In the genomic region with DNA sequence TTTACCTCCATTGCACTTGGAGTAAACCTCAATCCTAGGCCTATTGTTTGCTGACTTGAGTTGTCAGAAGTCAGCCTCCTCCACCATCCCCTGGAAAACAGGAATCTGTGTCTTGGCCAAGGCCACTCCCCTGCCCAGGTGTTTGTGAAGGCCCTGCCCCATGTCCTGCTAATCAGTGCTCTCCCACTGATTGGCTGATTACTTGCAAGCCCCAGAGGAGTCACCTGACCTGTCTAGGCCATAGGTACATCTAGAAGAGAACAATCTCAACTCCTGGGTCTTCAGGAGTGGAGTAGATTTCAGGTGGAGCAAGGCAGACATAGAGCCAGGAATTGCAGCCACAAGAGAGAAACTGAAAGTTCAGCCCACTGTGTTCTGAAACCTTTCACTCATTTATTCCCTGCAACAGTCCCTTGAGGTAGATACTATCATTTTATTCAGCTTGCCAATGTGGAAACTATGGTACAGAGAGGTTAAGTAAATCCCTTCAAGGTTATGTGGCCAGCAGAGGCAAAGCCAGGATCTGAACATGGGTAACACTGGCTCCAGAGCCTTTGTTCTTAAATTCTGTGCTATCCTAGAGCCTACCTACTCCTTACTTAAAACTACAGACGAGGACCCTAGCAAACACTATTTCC, we compare ENCODE assay signal across 21 cellular contexts. TPM values are rescaled to one million over a fixed set of nuclear protein-coding genes. Genes with fewer than 3 reads are reported as not detected.
DNase-seq lines count a peak whose midpoint lies in the region; ATAC-seq and TF ChIP-seq lines count a peak whose summit lies in the region.
"Had no signal": no experiment of that assay in that cellular context is flagged by ENCODE, and none has a peak within 500 bp of the region (broad histone marks: within the 10 kb centered on the region; RNA-seq: fewer than 3 reads in every experiment).

No MANE protein-coding gene starts in this region.

- H3K27ac ChIP-seq in HCT116 (ENCODE audit: low read depth, low read length), result no peak overlapping the region
- H3K27ac ChIP-seq in hepatocyte, result peak overlapping the region; percentile 62
- peak overlapping the region; percentile 43 to 90 (median 69) for H3K27ac ChIP-seq in stomach
- H3K27ac ChIP-seq: thoracic aorta had no signal

- no peak overlapping the region for H3K4me3 ChIP-seq in HCT116 (replicated peaks in 1 of 2; ENCODE audit: low read depth in 1 of 2, low read length in 2 of 2)
- no peak overlapping the region for H3K4me3 ChIP-seq in adipocyte (ENCODE audit: low read length)
- H3K4me3 ChIP-seq in hepatocyte, result no peak overlapping the region
- no peak overlapping the region for H3K4me3 ChIP-seq in stomach
- H3K4me3 ChIP-seq: lung, skin epidermis, thoracic aorta had no signal

- DNase-seq in HCT116 (ENCODE audit: low read depth, low spot score) (no peak), adipocyte (ENCODE audit: low read depth) (no peak), hepatocyte (ENCODE audit: low spot score) (peak; percentile 77), stomach (peak; percentile 75), NCI-H524 (lab: John Stamatoyannopoulos, UW) (no peak), Kasumi-1 (lab: John Stamatoyannopoulos, UW) (no peak), activated T-cell treated with anti-CD3 and anti-CD28 coated beads for 4 hours (no peak)
- DNase-seq: activated CD4-positive, alpha-beta T cell treated with anti-CD3 and anti-CD28 coated beads, Interleukin-2, amount 10 ng/mL, durations not matched to agents 24 days and 14 days; activated naive CD4-positive, alpha-beta T cell treated with anti-CD3 and anti-CD28 coated beads, Interleukin-2, amount 10 ng/mL, durations not matched to agents 7 days and 5 days; CD8-positive, alpha-beta memory T cell; GOT3; MV-4-11; natural killer cell; NCI-H187 treated with DMSO at 0.1 percent for 48 hours; stimulated activated CD4-positive, alpha-beta T cell treated with anti-CD3 and anti-CD28 coated beads, Interleukin-4, amount 100 ng/mL, for 24 hours; SW 1271 had no signal

- H3K9me2 ChIP-seq in HCT116 (ENCODE audit: insufficient read depth) (no peaks in the 10 kb centered on the region), hepatocyte (replicated peaks; ENCODE audit: insufficient read depth) (no peaks in the 10 kb centered on the region)

- TF ChIP-seq CTCF in HCT116 (IDR thresholded peaks at IDR 0.05 in 2 of 3, conservative IDR thresholded peaks at IDR 0.05 in 1 of 3; ENCODE audit: borderline replicate concordance in 1 of 3, insufficient read depth in 1 of 3, low read depth in 2 of 3, low read length in 2 of 3), result no peak
- TF ChIP-seq CTCF in hepatocyte (IDR thresholded peaks at IDR 0.05; ENCODE audit: poor library complexity), result no peak
- no peak for TF ChIP-seq CTCF in stomach (IDR thresholded peaks at IDR 0.05)

- TF ChIP-seq RAD21 in HCT116 (IDR thresholded peaks at IDR 0.05; ENCODE audit: low read depth), result no peak

- H2AFZ ChIP-seq in HCT116 (ENCODE audit: low read depth, low read length, poor library complexity, severe bottlenecking) (no peak overlapping the region), hepatocyte (no peak overlapping the region)

- H3K27me3 ChIP-seq in HCT116 (ENCODE audit: insufficient read depth, low read length) (no peaks in the 10 kb centered on the region), adipocyte (replicated peaks; ENCODE audit: control insufficient read depth, insufficient read depth, low read length) (no peaks in the 10 kb centered on the region), hepatocyte (no peaks in the 10 kb centered on the region), stomach (no peaks in the 10 kb centered on the region)

- no peaks in the 10 kb centered on the region for H3K9me3 ChIP-seq in HCT116 (ENCODE audit: control insufficient read depth in 1 of 2, insufficient read depth in 1 of 2, low read depth in 1 of 2, low read length in 2 of 2)
- H3K9me3 ChIP-seq in adipocyte (ENCODE audit: control insufficient read depth, low read length), result no peaks in the 10 kb centered on the region
- no peaks in the 10 kb centered on the region for H3K9me3 ChIP-seq in hepatocyte (ENCODE audit: low read depth)
- H3K9me3 ChIP-seq in stomach, result no peaks in the 10 kb centered on the region
- H3K9me3 ChIP-seq: thoracic aorta had no signal

- H3K9ac ChIP-seq in HCT116 (ENCODE audit: low read length) (no peak overlapping the region), adipocyte (ENCODE audit: low read length) (peak overlapping the region; percentile 47)

- ATAC-seq in HCT116, result peak; percentile 45; the same call in 1 of the 2 replicates
- ATAC-seq in HG02678 (IDR thresholded peaks at IDR 0.05; ENCODE audit: unreplicated experiment), result no peak
- ATAC-seq: natural killer cell had no signal

- H3K36me3 ChIP-seq in HCT116 (ENCODE audit: control insufficient read depth in 1 of 2, insufficient read depth in 2 of 2, low read length in 2 of 2) (no peaks in the 10 kb centered on the region), adipocyte (ENCODE audit: control insufficient read depth, insufficient read depth, low read length, severe bottlenecking) (peaks cover 26% of the 10 kb centered on the region), hepatocyte (replicated peaks; ENCODE audit: insufficient read depth, low read depth) (no peaks in the 10 kb centered on the region), stomach (no peaks in the 10 kb centered on the region)
- H3K36me3 ChIP-seq: thoracic aorta had no signal

- BruUV-seq in HCT116 (replicated peaks; lab: Mats Ljungman, UMichigan), result no TSS peak

- TF ChIP-seq POLR2A in HCT116 (IDR thresholded peaks at IDR 0.05; ENCODE audit: borderline replicate concordance, extremely low read depth, insufficient read depth, insufficient read length) (no peak), stomach (IDR thresholded peaks at IDR 0.05) (no peak)

- intact Hi-C loops in HCT116 (cut with micrococcal nuclease), result no loop called here
- intact Hi-C loops in stomach (cut with DNase I; ENCODE audit: low total_unique reads), result no loop called here

- H3K79me2 ChIP-seq in HCT116 (ENCODE audit: insufficient read depth, low read length), result no peaks in the 10 kb centered on the region
- H3K79me2 ChIP-seq in hepatocyte, result peaks cover 25% of the 10 kb centered on the region

- RAD21 ChIA-PET in HCT116 (lab: Charles Lee; ENCODE audit: low non-redundant PET in 1 of 2, low total read pairs in 2 of 2, uncharacterized antibody in 2 of 2, unreplicated experiment in 2 of 2), result no interaction called here

- CTCF ChIA-PET in HCT116 (lab: Charles Lee), result no interaction called here

- 96% methylated on average over 1 of the region's 1 CpG for WGBS in hepatocyte (ENCODE audit: low lambda C conversion rate, missing lambda C conversion rate)
- 18 to 70% (median 57%) methylated on average over 1 of the region's 1 CpG for WGBS in stomach, 5 donors

- H4K20me1 ChIP-seq in HCT116 (ENCODE audit: insufficient read depth), result no peaks in the 10 kb centered on the region
- peaks cover 13% of the 10 kb centered on the region for H4K20me1 ChIP-seq in hepatocyte (ENCODE audit: insufficient read depth, poor library complexity, severe bottlenecking)

- H3K4me1 ChIP-seq in HCT116 (ENCODE audit: control insufficient read depth in 1 of 2, insufficient read depth in 2 of 2, low read length in 2 of 2), result 0 out of 4 replicates have a peak, but pooled peaks cover 0 to 2% of the 10 kb centered on the region in 2 experiments
- peaks cover 77% of the 10 kb centered on the region for H3K4me1 ChIP-seq in adipocyte (ENCODE audit: control insufficient read depth, insufficient read depth, low read length)
- peaks cover 58% of the 10 kb centered on the region for H3K4me1 ChIP-seq in hepatocyte (ENCODE audit: insufficient read depth)
- H3K4me1 ChIP-seq in stomach, result peaks cover 51 to 94% (median 84%) of the 10 kb centered on the region in 4 donors

- H3K4me2 ChIP-seq in HCT116 (ENCODE audit: low read length) (no peak overlapping the region), hepatocyte (no peak overlapping the region)

- POLR2A ChIA-PET in HCT116 (lab: Charles Lee), result no interaction called here

- no peak for TF ChIP-seq EP300 in stomach (IDR thresholded peaks at IDR 0.05)

TF ChIP-seq in HCT116, 20 proteins besides CTCF, POLR2A, EP300 and RAD21 (continues in another document):
- TF ChIP-seq TCF7L2 (IDR thresholded peaks at IDR 0.05; ENCODE audit: borderline replicate concordance, extremely low read depth, insufficient read depth, insufficient read length) (no peak), JUND (IDR thresholded peaks at IDR 0.05) (no peak), FOSL1 (IDR thresholded peaks at IDR 0.05; ENCODE audit: low read depth) (no peak), YY1 (IDR thresholded peaks at IDR 0.05; ENCODE audit: extremely low read depth, insufficient replicate concordance, low read depth, low read length) (no peak), CEBPB (IDR thresholded peaks at IDR 0.05; ENCODE audit: low read depth) (no peak), EZH2phosphoT487 (IDR thresholded peaks at IDR 0.05; ENCODE audit: borderline replicate concordance) (no peak)
- TF ChIP-seq, protein P1, sequence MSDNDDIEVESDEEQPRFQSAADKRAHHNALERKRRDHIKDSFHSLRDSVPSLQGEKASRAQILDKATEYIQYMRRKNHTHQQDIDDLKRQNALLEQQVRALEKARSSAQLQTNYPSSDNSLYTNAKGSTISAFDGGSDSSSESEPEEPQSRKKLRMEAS (IDR thresholded peaks at IDR 0.05), result no peak
- TF ChIP-seq, protein P2, sequence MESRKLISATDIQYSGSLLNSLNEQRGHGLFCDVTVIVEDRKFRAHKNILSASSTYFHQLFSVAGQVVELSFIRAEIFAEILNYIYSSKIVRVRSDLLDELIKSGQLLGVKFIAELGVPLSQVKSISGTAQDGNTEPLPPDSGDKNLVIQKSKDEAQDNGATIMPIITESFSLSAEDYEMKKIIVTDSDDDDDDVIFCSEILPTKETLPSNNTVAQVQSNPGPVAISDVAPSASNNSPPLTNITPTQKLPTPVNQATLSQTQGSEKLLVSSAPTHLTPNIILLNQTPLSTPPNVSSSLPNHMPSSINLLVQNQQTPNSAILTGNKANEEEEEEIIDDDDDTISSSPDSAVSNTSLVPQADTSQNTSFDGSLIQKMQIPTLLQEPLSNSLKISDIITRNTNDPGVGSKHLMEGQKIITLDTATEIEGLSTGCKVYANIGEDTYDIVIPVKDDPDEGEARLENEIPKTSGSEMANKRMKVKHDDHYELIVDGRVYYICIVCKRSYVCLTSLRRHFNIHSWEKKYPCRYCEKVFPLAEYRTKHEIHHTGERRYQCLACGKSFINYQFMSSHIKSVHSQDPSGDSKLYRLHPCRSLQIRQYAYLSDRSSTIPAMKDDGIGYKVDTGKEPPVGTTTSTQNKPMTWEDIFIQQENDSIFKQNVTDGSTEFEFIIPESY (IDR thresholded peaks at IDR 0.05; ENCODE audit: extremely low read depth, insufficient replicate concordance, low read length), result no peak

RNA-seq across cellular contexts. Expression of a gene that starts 10.4 kb away (rescaled TPM):
- total RNA-seq in HCT116 (2021; ENCODE audit: unreplicated experiment) (32.3 TPM), hepatocyte (63.9 and 72.4 TPM in 2 replicates), stomach (100 to 1,000 TPM in 2 of 5 donors, 10 to 100 TPM in 3; 23.3 to 380 (median 37.2) TPM)
- polyA plus RNA-seq in HCT116 (2012), result 24.3 and 26.3 TPM in 2 replicates
- polyA plus RNA-seq in hepatocyte (73.0 and 102 TPM in 2 replicates), stomach (10 to 100 TPM; 17.1 to 30.5 (median 30.2) TPM)

RNA-seq across cellular contexts. Expression of a gene that starts 18.7 kb away (rescaled TPM):
- total RNA-seq in HCT116 (2021; ENCODE audit: unreplicated experiment) (0.15 TPM), hepatocyte (0.24 TPM in 1 of 2 replicates, not detected in the other), stomach (1 to 10 TPM in 2 of 5 donors, under 1 TPM in 1, not detected in 2; 0.18 to 1.9 (median 1.3) TPM)
- 0.12 and 0.26 TPM in 2 replicates for polyA plus RNA-seq in HCT116 (2012)
- polyA plus RNA-seq in hepatocyte (0.21 TPM in 1 of 2 replicates, not detected in the other), stomach (1 to 10 TPM in 2 of 3 donors, under 1 TPM in 1; 0.75 to 1.5 (median 1.3) TPM)
- total RNA-seq: activated CD4-positive, alpha-beta T cell treated with anti-CD3 and anti-CD28 coated beads, Interleukin-2, amount 10 ng/mL, durations not matched to agents 24 days and 14 days; CD8-positive, alpha-beta memory T cell; natural killer cell; thoracic aorta had no signal
- polyA plus RNA-seq: CD8-positive, alpha-beta memory T cell; IgD-negative memory B cell had no signal

Comparison
In these comparisons a context has a peak if more than half of its experiments do, and no peak if none do; other contexts are left out.
1. DNase-seq: peak in hepatocyte (single experiment) and stomach (single experiment); none in HCT116 (single experiment), adipocyte (single experiment), NCI-H524 (0 of 2), Kasumi-1 (0 of 2) and activated T-cell treated with anti-CD3 and anti-CD28 coated beads for 4 hours (single experiment).